8 cellular contexts compared by ENCODE assay signal in the genomic region with DNA sequence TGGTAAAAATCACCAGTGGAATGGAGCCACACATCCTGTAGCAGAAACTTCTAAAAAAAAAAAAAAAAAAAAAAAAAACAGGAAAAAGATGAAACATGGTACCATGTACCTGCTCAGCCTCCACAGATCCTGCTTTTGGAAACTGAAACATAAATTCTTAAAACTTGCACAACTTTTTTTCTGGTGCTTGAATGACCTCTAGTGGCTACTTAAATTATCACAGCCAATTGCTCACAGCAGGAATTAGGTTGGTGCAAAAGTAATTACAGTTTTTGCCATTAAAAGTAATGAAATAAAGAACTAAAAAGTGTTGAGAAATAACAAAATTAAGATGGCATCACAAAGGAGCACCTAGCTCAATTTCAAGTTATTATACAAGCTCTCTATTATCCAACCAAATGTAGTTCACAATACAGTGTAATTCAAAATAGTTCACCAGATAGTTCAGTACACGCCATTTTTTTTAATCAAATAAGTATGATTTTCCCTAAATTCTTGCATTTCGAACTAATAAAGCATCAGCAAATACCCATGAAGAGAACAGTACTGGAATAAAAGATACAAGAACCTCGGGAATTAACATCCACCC.
DNase-seq lines count a peak whose midpoint lies in the region; ATAC-seq and TF ChIP-seq lines count a peak whose summit lies in the region.

No MANE protein-coding gene starts in this region.

- no peak for TF ChIP-seq POLR2A in breast epithelium (IDR thresholded peaks at IDR 0.05)

- WGBS in lung, 2 donors, result 62 to 76% methylated on average over 3 of the region's 3 CpGs

- H3K27me3 ChIP-seq in left ventricle myocardium inferior (ENCODE audit: low read depth) (no peaks in the 10 kb centered on the region), breast epithelium (no peaks in the 10 kb centered on the region), lung (ENCODE audit: control insufficient read depth, insufficient read depth) (no peaks in the 10 kb centered on the region)

- H3K4me3 ChIP-seq in left ventricle myocardium inferior (no peak overlapping the region), breast epithelium (no peak overlapping the region), lung (no peak overlapping the region)

- TF ChIP-seq CTCF in left ventricle myocardium inferior (IDR thresholded peaks at IDR 0.05; ENCODE audit: borderline replicate concordance) (peak; percentile 78), breast epithelium (IDR thresholded peaks at IDR 0.05) (peak; percentile 43 to 68 (median 68)), lung (IDR thresholded peaks at IDR 0.05; ENCODE audit: control extremely low read depth, extremely low read depth) (peak; percentile 71)

- H3K9me3 ChIP-seq in left ventricle myocardium inferior (replicated peaks) (no peaks in the 10 kb centered on the region), breast epithelium (no peaks in the 10 kb centered on the region), lung (ENCODE audit: control insufficient read depth in 2 of 2, insufficient read depth in 1 of 2, low read length in 1 of 2) (no peaks in the 10 kb centered on the region)

- H3K4me1 ChIP-seq in left ventricle myocardium inferior (no peaks in the 10 kb centered on the region), breast epithelium (no peaks in the 10 kb centered on the region), lung (ENCODE audit: control insufficient read depth in 2 of 2, insufficient read depth in 2 of 2, low read length in 2 of 2) (no peaks in the 10 kb centered on the region)

- no peak for ATAC-seq in left ventricle myocardium superior
- ATAC-seq in lung (ENCODE audit: insufficient read depth, low FRiP score), result no peak
- no peak for ATAC-seq in HG03565 (IDR thresholded peaks at IDR 0.05; ENCODE audit: unreplicated experiment)
- no peak for ATAC-seq in GM18498 (IDR thresholded peaks at IDR 0.05; ENCODE audit: unreplicated experiment)

- intact Hi-C loops in left ventricle myocardium inferior (cut with micrococcal nuclease) (no loop called here), left ventricle myocardium superior (cut with micrococcal nuclease) (loop anchor here (2.0 kb wide), 1 partner anchor 1301 kb away; no protein-coding TSS in a partner anchor), breast epithelium (cut with DNase I; ENCODE audit: low total_unique reads) (no loop called here)

- H3K36me3 ChIP-seq in left ventricle myocardium inferior (no peaks in the 10 kb centered on the region), breast epithelium (no peaks in the 10 kb centered on the region), lung (ENCODE audit: control insufficient read depth in 2 of 2, insufficient read depth in 2 of 2, low read length in 2 of 2) (no peaks in the 10 kb centered on the region)

- H3K27ac ChIP-seq in left ventricle myocardium inferior (replicated peaks) (no peak overlapping the region), breast epithelium (no peak overlapping the region), lung (ENCODE audit: low read depth in 1 of 2, low read length in 1 of 2) (no peak overlapping the region)

- no peak for DNase-seq in left ventricle myocardium inferior
- DNase-seq in left ventricle myocardium superior, result no peak
- DNase-seq in NCI-H2029 treated with DMSO at 0.1 percent for 48 hours (lab: John Stamatoyannopoulos, UW), result peak; percentile 25
- no peak for DNase-seq in breast epithelium (ENCODE audit: low spot score in 2 of 2)
- no peak for DNase-seq in lung (ENCODE audit: low spot score)
- DNase-seq in activated effector memory CD4-positive, alpha-beta T cell treated with anti-CD3 and anti-CD28 coated beads, Interleukin-2, amount 50 U/mL, for 16 hours, result no peak
